Comparison of ENCODE assay signal across 8 cellular contexts in the genomic region with DNA sequence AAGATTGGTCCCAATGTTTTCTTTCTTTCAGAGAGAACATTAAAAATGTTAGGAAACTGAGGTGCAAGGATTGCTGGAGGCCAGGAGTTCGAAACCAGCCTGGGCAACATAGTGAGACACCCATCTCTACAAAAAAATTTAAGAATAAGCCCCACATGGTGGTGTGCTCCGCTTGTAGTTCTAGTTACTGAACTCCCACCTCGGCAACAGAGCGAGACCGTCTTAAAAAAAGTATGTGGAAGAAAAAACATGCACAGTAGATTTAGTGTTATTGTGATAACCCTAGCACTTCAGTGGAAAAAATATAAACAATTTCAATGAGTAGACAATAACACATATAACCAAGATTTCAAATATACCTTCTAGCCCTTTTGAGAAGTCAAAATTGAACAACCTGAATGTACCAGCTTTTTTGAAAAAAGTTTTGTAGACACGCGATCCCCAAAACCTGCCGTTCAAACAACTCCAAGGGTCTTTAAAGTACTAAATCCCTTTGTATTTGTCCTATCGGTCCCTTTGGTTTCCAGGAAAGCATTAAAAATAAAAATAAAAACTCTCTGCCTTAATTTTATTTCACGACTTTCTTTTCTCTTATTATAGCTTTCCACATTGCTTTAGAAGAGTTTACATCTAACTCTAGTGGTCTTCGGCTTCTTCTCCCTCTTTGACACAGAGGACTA. TPM values are rescaled to one million over a fixed set of nuclear protein-coding genes. Genes with fewer than 3 reads are reported as not detected.
DNase-seq lines count a peak whose midpoint lies in the region; ATAC-seq, FAIRE-seq and TF ChIP-seq lines count a peak whose summit lies in the region.

No MANE protein-coding gene starts in this region.

- FAIRE-seq in A549 (lab: Jason Lieb, UNC) = no peak

- peak overlapping the region; percentile 92 for H3K4me3 Mint-ChIP-seq in HFFc6

- H3K27ac Mint-ChIP-seq in HFFc6 = peak overlapping the region; percentile 87

- no peaks in the 10 kb centered on the region for H3K9me3 ChIP-seq in A549
- H3K9me3 ChIP-seq in upper lobe of left lung = no peaks in the 10 kb centered on the region

- H3K36me3 Mint-ChIP-seq in HFFc6 (ENCODE audit: low read depth) = peaks cover 6% of the 10 kb centered on the region

- in situ Hi-C loops in astrocyte of the cerebellum (cut with HindIII; ENCODE audit: low sequenced_read_pairs) = no loop called here

- H3K27me3 Mint-ChIP-seq in HFFc6 (ENCODE audit: insufficient read depth) = peaks cover 2% of the 10 kb centered on the region

- H3K9me3 Mint-ChIP-seq in HFFc6 = no peaks in the 10 kb centered on the region

- H3K27ac ChIP-seq in A549 (peak overlapping the region; percentile 95 to 100), upper lobe of left lung (peak overlapping the region; percentile 90 to 98 (median 96))

- TF ChIP-seq RAD21 in A549 (conservative IDR thresholded peaks at IDR 0.05 in 1 of 2, IDR thresholded peaks at IDR 0.05 in 1 of 2) = peak in 1 of 2 experiments; percentile 28; a peak in 1 of 5 replicates

- no peaks in the 10 kb centered on the region for H3K27me3 ChIP-seq in upper lobe of left lung

- peaks cover 28% of the 10 kb centered on the region for H3K4me1 ChIP-seq in A549
- peaks cover 10 to 30% (median 12%) of the 10 kb centered on the region in 4 donors for H3K4me1 ChIP-seq in upper lobe of left lung

- no peak for TF ChIP-seq EP300 in A549 (IDR thresholded peaks at IDR 0.05)
- no peak for TF ChIP-seq EP300 in upper lobe of left lung (IDR thresholded peaks at IDR 0.05)

- peaks cover 44% of the 10 kb centered on the region for H3K4me1 Mint-ChIP-seq in HFFc6 (ENCODE audit: low read depth)

- TF ChIP-seq CTCF in A549 (IDR thresholded peaks at IDR 0.05) (no peak), HFFc6 (IDR thresholded peaks at IDR 0.05) (no peak), astrocyte of the cerebellum (IDR thresholded peaks at IDR 0.05; ENCODE audit: low read depth, low read length, missing control alignments) (peak; percentile 3), lower leg skin (IDR thresholded peaks at IDR 0.05) (no peak), upper lobe of left lung (IDR thresholded peaks at IDR 0.05) (no peak)

- no peak for TF ChIP-seq POLR2A in A549 (IDR thresholded peaks at IDR 0.05; ENCODE audit: low read length)
- no peak for TF ChIP-seq POLR2A in lower leg skin (IDR thresholded peaks at IDR 0.05)
- no peak for TF ChIP-seq POLR2A in upper lobe of left lung (IDR thresholded peaks at IDR 0.05)

- H3K4me3 ChIP-seq in A549 = peak overlapping the region; percentile 89
- peak overlapping the region; percentile 66 for H3K4me3 ChIP-seq in astrocyte of the cerebellum (ENCODE audit: low read depth, low read length)
- H3K4me3 ChIP-seq in lower leg skin (ENCODE audit: low read depth, poor library complexity, severe bottlenecking) = peak overlapping the region; percentile 64
- H3K4me3 ChIP-seq in upper lobe of left lung = peak overlapping the region; percentile 31 to 86 (median 71)

- H3K36me3 ChIP-seq in upper lobe of left lung = no peaks in the 10 kb centered on the region

- DNase-seq in A549 (ENCODE audit: low read depth in 1 of 2, low spot score in 1 of 2) (no peak), HFFc6 (no peak), astrocyte of the cerebellum (ENCODE audit: low read depth) (no peak), lower leg skin (ENCODE audit: low spot score in 2 of 2) (no peak), upper lobe of left lung (no peak), HuH-7.5 (ENCODE audit: low spot score) (no peak), posterior vena cava (ENCODE audit: low spot score) (no peak)

- POLR2A ChIA-PET in A549 (lab: Yijun Ruan, JAX) = interaction anchor here (0.5 to 3.6 kb wide), 11 partner anchors 14 to 513 kb away, joined by 3 to 40 read pairs (median 3); partner anchors contain the start of gene ARID2

- H3K4me2 ChIP-seq in A549 = peak overlapping the region; percentile 84

- CTCF ChIA-PET in A549 (lab: Yijun Ruan, JAX) = interaction anchor here (0.8 to 5.2 kb wide), 31 partner anchors 11 to 515 kb away, joined by 3 to 31 read pairs (median 5); partner anchors contain the start of gene ARID2

- intact Hi-C loops in lower leg skin (cut with DNase I; ENCODE audit: low total_unique reads) = no loop called here
- intact Hi-C loops in posterior vena cava (cut with DNase I) = loop anchor here (10.0 kb wide), 1 partner anchor 170 kb away; no protein-coding TSS in a partner anchor

- no peak for ATAC-seq in A549
- no peak for ATAC-seq in upper lobe of left lung (ENCODE audit: low FRiP score in 2 of 2)
- ATAC-seq in HG03108 (IDR thresholded peaks at IDR 0.05; ENCODE audit: unreplicated experiment) = no peak

- 16% methylated on average over 11 of the region's 11 CpGs for WGBS in A549 (ENCODE audit: missing lambda C conversion rate)
- 18 to 23% methylated on average over 11 of the region's 11 CpGs for WGBS in lower leg skin, 2 donors
- 17 to 18% methylated on average over 11 of the region's 11 CpGs for WGBS in upper lobe of left lung, 2 donors

TF ChIP-seq in A549, 52 proteins besides CTCF, POLR2A, EP300 and RAD21:
- TF ChIP-seq ATOH8 (CRISPR knock-in tag; IDR thresholded peaks at IDR 0.05; ENCODE audit: low read depth) (no peak), TFCP2L1 (CRISPR knock-in tag; IDR thresholded peaks at IDR 0.05) (no peak), PBX3 (IDR thresholded peaks at IDR 0.05) (no peak), SMC3 (IDR thresholded peaks at IDR 0.05) (no peak), TP53 (CRISPR knock-in tag; IDR thresholded peaks at IDR 0.05) (no peak), HOXB5 (CRISPR knock-in tag; IDR thresholded peaks at IDR 0.05) (no peak), EHMT2 (IDR thresholded peaks at IDR 0.05; ENCODE audit: low read depth) (no peak), CHD4 (IDR thresholded peaks at IDR 0.05; ENCODE audit: borderline replicate concordance) (no peak), BHLHE40 (IDR thresholded peaks at IDR 0.05; ENCODE audit: low read depth, low read length) (no peak), ZNF302 (CRISPR knock-in tag; IDR thresholded peaks at IDR 0.05) (no peak), CEBPB (IDR thresholded peaks at IDR 0.05) (no peak), HEYL (CRISPR knock-in tag; IDR thresholded peaks at IDR 0.05) (no peak), RFX5 (IDR thresholded peaks at IDR 0.05) (no peak), CBX8 (IDR thresholded peaks at IDR 0.05) (no peak), SREBF2 (IDR thresholded peaks at IDR 0.05) (no peak), ZFP36 (IDR thresholded peaks at IDR 0.05; ENCODE audit: borderline replicate concordance, partially characterized antibody) (no peak)
- TF ChIP-seq, protein P1, sequence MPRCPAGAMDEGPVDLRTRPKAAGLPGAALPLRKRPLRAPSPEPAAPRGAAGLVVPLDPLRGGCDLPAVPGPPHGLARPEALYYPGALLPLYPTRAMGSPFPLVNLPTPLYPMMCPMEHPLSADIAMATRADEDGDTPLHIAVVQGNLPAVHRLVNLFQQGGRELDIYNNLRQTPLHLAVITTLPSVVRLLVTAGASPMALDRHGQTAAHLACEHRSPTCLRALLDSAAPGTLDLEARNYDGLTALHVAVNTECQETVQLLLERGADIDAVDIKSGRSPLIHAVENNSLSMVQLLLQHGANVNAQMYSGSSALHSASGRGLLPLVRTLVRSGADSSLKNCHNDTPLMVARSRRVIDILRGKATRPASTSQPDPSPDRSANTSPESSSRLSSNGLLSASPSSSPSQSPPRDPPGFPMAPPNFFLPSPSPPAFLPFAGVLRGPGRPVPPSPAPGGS (IDR thresholded peaks at IDR 0.05) = no peak; the same call in 2 of the 3 replicates

RNA-seq across cellular contexts. Expression of gene ANO6, which starts 1.0 kb away (rescaled TPM):
- polyA plus RNA-seq in A549 (2011; rRNA removed) (80.0 and 85.4 TPM in 2 replicates), A549 (2017; fragmentation: RNase III; extraction: RNeasy Plus Mini Kit Qiagen cat#74134 plus additional on column Dnase treatment) (39.5 to 48.3 TPM (median 41.7 TPM) in 3 replicates)
- polyA plus RNA-seq in A549 (2012; cell fraction: cytosol; rRNA removed) = 17.1 and 21.2 TPM in 2 replicates
- polyA plus RNA-seq in A549 (2012; cell fraction: nucleus; rRNA removed) = 11.7 and 18.0 TPM in 2 replicates
- polyA minus RNA-seq in A549 (2011; rRNA and poly(A)+ RNA removed) = 61.3 and 62.3 TPM in 2 replicates
- total RNA-seq in HFFc6 (2021; fragmentation: NEBNext Ultra II Directional; extraction: Animal tissue kit (Norgen Biotek cat#: 25700)) = 10 to 100 TPM; 44.4 to 58.6 (median 53.3) TPM
- total RNA-seq in lower leg skin (10 to 100 TPM; 36.3 to 41.1 (median 38.9) TPM), upper lobe of left lung (10 to 100 TPM; 26.2 to 83.7 (median 57.9) TPM), posterior vena cava (10 to 100 TPM; 74.8 to 76.6 TPM)
